Comparison of ENCODE assay signal across 23 cellular contexts in the genomic region with DNA sequence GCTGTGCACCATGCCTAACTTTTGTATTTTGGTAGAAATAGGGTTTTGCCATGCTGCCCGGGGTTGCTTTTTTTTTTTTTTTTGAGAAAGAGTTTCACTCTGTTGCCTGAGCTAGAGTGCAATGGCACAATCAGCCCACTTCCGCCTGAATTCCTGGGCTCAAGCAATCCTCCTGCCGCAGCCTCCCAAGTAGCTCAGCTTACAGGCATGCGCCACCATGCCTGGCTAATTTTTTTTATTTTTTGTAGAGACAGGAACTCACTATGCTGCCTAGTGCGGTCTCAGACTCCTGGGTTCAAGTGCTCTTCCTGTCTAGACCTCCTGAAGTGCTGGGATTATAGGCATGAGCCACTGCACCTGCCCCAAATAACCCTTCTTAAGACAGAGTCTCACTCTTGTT.
DNase-seq lines count a peak whose midpoint lies in the region; ATAC-seq and TF ChIP-seq lines count a peak whose summit lies in the region.
"Had no signal": no experiment of that assay in that cellular context is flagged by ENCODE, and none has a peak within 500 bp of the region (broad histone marks: within the 10 kb centered on the region; RNA-seq: fewer than 3 reads in every experiment).

No MANE protein-coding gene starts in this region.

- H3K9me3 Mint-ChIP-seq in activated naive CD4-positive, alpha-beta T cell treated with anti-CD3 and anti-CD28 coated beads, Interleukin-2, amount 10 ng/mL, durations not matched to agents 7 days and 5 days = no peaks in the 10 kb centered on the region
- H3K9me3 Mint-ChIP-seq in nephron progenitor cell = no peaks in the 10 kb centered on the region
- H3K9me3 Mint-ChIP-seq in stimulated activated naive B cell treated with anti-CD40 and anti-IgM and Interleukin-4, amounts not matched to agents 10 μg/mL and 1 μg/mL and 100 μg/mL, for 72 hours = no peaks in the 10 kb centered on the region
- H3K9me3 Mint-ChIP-seq: CD14-positive monocyte; CD4-positive, alpha-beta memory T cell; GM23338; H9; HFFc6 had no signal

- no peak for TF ChIP-seq CTCF in HCT116 (IDR thresholded peaks at IDR 0.05 in 2 of 3, conservative IDR thresholded peaks at IDR 0.05 in 1 of 3; ENCODE audit: borderline replicate concordance in 1 of 3, insufficient read depth in 1 of 3, low read depth in 2 of 3, low read length in 2 of 3)
- TF ChIP-seq CTCF in nephron progenitor cell (IDR thresholded peaks at IDR 0.05) = no peak

- H3K4me1 Mint-ChIP-seq in activated naive CD4-positive, alpha-beta T cell treated with anti-CD3 and anti-CD28 coated beads, Interleukin-2, amount 10 ng/mL, durations not matched to agents 7 days and 5 days = peaks cover 43% of the 10 kb centered on the region
- H3K4me1 Mint-ChIP-seq in nephron progenitor cell = peaks cover 72% of the 10 kb centered on the region
- H3K4me1 Mint-ChIP-seq in stimulated activated naive B cell treated with anti-CD40 and anti-IgM and Interleukin-4, amounts not matched to agents 10 μg/mL and 1 μg/mL and 100 μg/mL, for 72 hours = peaks cover 22 to 41% of the 10 kb centered on the region in 2 donors

- peak overlapping the region; percentile 33 for H3K27ac Mint-ChIP-seq in activated naive CD4-positive, alpha-beta T cell treated with anti-CD3 and anti-CD28 coated beads, Interleukin-2, amount 10 ng/mL, durations not matched to agents 7 days and 5 days
- H3K27ac Mint-ChIP-seq in nephron progenitor cell = peak overlapping the region; percentile 48
- H3K27ac Mint-ChIP-seq in stimulated activated naive B cell treated with anti-CD40 and anti-IgM and Interleukin-4, amounts not matched to agents 10 μg/mL and 1 μg/mL and 100 μg/mL, for 72 hours = peak overlapping the region; percentile 56
- H3K27ac Mint-ChIP-seq: GM23338, HFFc6 had no signal

- H3K27me3 Mint-ChIP-seq in activated naive CD4-positive, alpha-beta T cell treated with anti-CD3 and anti-CD28 coated beads, Interleukin-2, amount 10 ng/mL, durations not matched to agents 7 days and 5 days = no peaks in the 10 kb centered on the region
- no peaks in the 10 kb centered on the region for H3K27me3 Mint-ChIP-seq in nephron progenitor cell (ENCODE audit: low read depth, poor library complexity)
- no peaks in the 10 kb centered on the region for H3K27me3 Mint-ChIP-seq in stimulated activated naive B cell treated with anti-CD40 and anti-IgM and Interleukin-4, amounts not matched to agents 10 μg/mL and 1 μg/mL and 100 μg/mL, for 72 hours
- H3K27me3 Mint-ChIP-seq: CD4-positive, alpha-beta memory T cell had no signal

- no peak for DNase-seq in activated naive CD4-positive, alpha-beta T cell treated with anti-CD3 and anti-CD28 coated beads, Interleukin-2, amount 10 ng/mL, durations not matched to agents 7 days and 5 days
- DNase-seq in activated naive CD4-positive, alpha-beta T cell (lab: John Stamatoyannopoulos, UW) = no peak
- DNase-seq in HCT116 (ENCODE audit: low read depth, low spot score) (no peak), nephron progenitor cell (no peak)
- no peak for DNase-seq in stimulated activated naive B cell treated with anti-CD40 and anti-IgM and Interleukin-4, amounts not matched to agents 10 μg/mL and 1 μg/mL and 100 μg/mL, for 72 hours
- DNase-seq: 8988T; ACHN; AML-193; BE2C; Calu3; CD4-positive, alpha-beta memory T cell; COR-L47; DMS53; DMS79 treated with DMSO at 0.1 percent for 48 hours; GF-D8; H9; HFFc6 had no signal

- no peaks in the 10 kb centered on the region for H3K79me2 ChIP-seq in HCT116 (ENCODE audit: insufficient read depth, low read length)

- no peaks in the 10 kb centered on the region for H3K27me3 ChIP-seq in HCT116 (ENCODE audit: insufficient read depth, low read length)
- H3K27me3 ChIP-seq: BE2C; BLaER1 treated with 17β-estradiol and CSF1 and Interleukin-3, amounts not matched to agents 10 nM and 100 nM had no signal

- CTCF ChIA-PET in activated naive CD4-positive, alpha-beta T cell treated with anti-CD3 and anti-CD28 coated beads, Interleukin-2, amount 10 ng/mL, durations not matched to agents 7 days and 5 days (lab: Charles Lee) = interaction anchor here (1.4 kb wide), 1 partner anchor 44 kb away, joined by 3 read pairs; no protein-coding TSS in a partner anchor
- CTCF ChIA-PET in HCT116 (lab: Charles Lee) = interaction anchor here (0.7 kb wide), 1 partner anchor 85 kb away, joined by 3 read pairs; no protein-coding TSS in a partner anchor

- peaks cover 24 to 37% of the 10 kb centered on the region in 2 experiments for H3K4me1 ChIP-seq in HCT116 (ENCODE audit: control insufficient read depth in 1 of 2, insufficient read depth in 2 of 2, low read length in 2 of 2)
- H3K4me1 ChIP-seq: BE2C had no signal

- intact Hi-C loops in HCT116 (cut with micrococcal nuclease) = no loop called here

- no peak overlapping the region for H3K27ac ChIP-seq in HCT116 (ENCODE audit: low read depth, low read length)
- H3K27ac ChIP-seq: A549; BLaER1 treated with 17β-estradiol and CSF1 and Interleukin-3, amounts not matched to agents 10 nM and 100 nM had no signal

- H3K9ac ChIP-seq in HCT116 (ENCODE audit: low read length) = no peak overlapping the region
- H3K9ac ChIP-seq: BLaER1 treated with 17β-estradiol and CSF1 and Interleukin-3, amounts not matched to agents 10 nM and 100 nM had no signal

- TF ChIP-seq POLR2A in HCT116 (IDR thresholded peaks at IDR 0.05; ENCODE audit: borderline replicate concordance, extremely low read depth, insufficient read depth, insufficient read length) = no peak

- no peaks in the 10 kb centered on the region for H3K9me3 ChIP-seq in HCT116 (ENCODE audit: control insufficient read depth in 1 of 2, insufficient read depth in 1 of 2, low read depth in 1 of 2, low read length in 2 of 2)
- H3K9me3 ChIP-seq: A549; BE2C; BLaER1 treated with 17β-estradiol and CSF1 and Interleukin-3, amounts not matched to agents 10 nM and 100 nM had no signal

- no peaks in the 10 kb centered on the region for H3K36me3 ChIP-seq in HCT116 (ENCODE audit: control insufficient read depth in 1 of 2, insufficient read depth in 2 of 2, low read length in 2 of 2)
- H3K36me3 ChIP-seq: BE2C had no signal

- H3K4me3 Mint-ChIP-seq in activated naive CD4-positive, alpha-beta T cell treated with anti-CD3 and anti-CD28 coated beads, Interleukin-2, amount 10 ng/mL, durations not matched to agents 7 days and 5 days = no peak overlapping the region
- no peak overlapping the region for H3K4me3 Mint-ChIP-seq in nephron progenitor cell
- H3K4me3 Mint-ChIP-seq in stimulated activated naive B cell treated with anti-CD40 and anti-IgM and Interleukin-4, amounts not matched to agents 10 μg/mL and 1 μg/mL and 100 μg/mL, for 72 hours = no peak overlapping the region
- H3K4me3 Mint-ChIP-seq: CD14-positive monocyte; CD4-positive, alpha-beta memory T cell; GM23338; H9; HFFc6 had no signal

- ATAC-seq in HCT116 (no peak), HG03342 (IDR thresholded peaks at IDR 0.05; ENCODE audit: unreplicated experiment) (no peak), GM19035 (IDR thresholded peaks at IDR 0.05; ENCODE audit: unreplicated experiment) (no peak)
- ATAC-seq in stimulated activated naive B cell treated with anti-CD40 and anti-IgM and Interleukin-4, amounts not matched to agents 10 μg/mL and 1 μg/mL and 100 μg/mL, for 72 hours (replicated peaks) = no peak
- ATAC-seq: A549, GM23338 had no signal

- no TSS peak for BruUV-seq in HCT116 (replicated peaks; lab: Mats Ljungman, UMichigan)

- POLR2A ChIA-PET in HCT116 (lab: Charles Lee) = no interaction called here

- H3K4me3 ChIP-seq in HCT116 (replicated peaks in 1 of 2; ENCODE audit: low read depth in 1 of 2, low read length in 2 of 2) = no peak overlapping the region
- H3K4me3 ChIP-seq: A549; BLaER1 treated with 17β-estradiol and CSF1 and Interleukin-3, amounts not matched to agents 10 nM and 100 nM; GM23338 had no signal

- H2AFZ ChIP-seq in HCT116 (ENCODE audit: low read depth, low read length, poor library complexity, severe bottlenecking) = no peak overlapping the region
- H2AFZ ChIP-seq: GM23338 had no signal

- no peaks in the 10 kb centered on the region for H3K9me2 ChIP-seq in HCT116 (ENCODE audit: insufficient read depth)

- TF ChIP-seq RAD21 in HCT116 (IDR thresholded peaks at IDR 0.05; ENCODE audit: low read depth) = no peak

- H3K4me2 ChIP-seq in HCT116 (ENCODE audit: low read length) = peak overlapping the region; percentile 47
- H3K4me2 ChIP-seq: A549; BLaER1 treated with 17β-estradiol and CSF1 and Interleukin-3, amounts not matched to agents 10 nM and 100 nM; GM23338 had no signal

- peaks cover 12% of the 10 kb centered on the region for H3K36me3 Mint-ChIP-seq in activated naive CD4-positive, alpha-beta T cell treated with anti-CD3 and anti-CD28 coated beads, Interleukin-2, amount 10 ng/mL, durations not matched to agents 7 days and 5 days
- H3K36me3 Mint-ChIP-seq in nephron progenitor cell (ENCODE audit: low read depth) = peaks cover 22% of the 10 kb centered on the region
- peaks cover 2 to 6% of the 10 kb centered on the region in 2 donors for H3K36me3 Mint-ChIP-seq in stimulated activated naive B cell treated with anti-CD40 and anti-IgM and Interleukin-4, amounts not matched to agents 10 μg/mL and 1 μg/mL and 100 μg/mL, for 72 hours

- no peaks in the 10 kb centered on the region for H4K20me1 ChIP-seq in HCT116 (ENCODE audit: insufficient read depth)

- RAD21 ChIA-PET in HCT116 (lab: Charles Lee; ENCODE audit: low non-redundant PET in 1 of 2, low total read pairs in 2 of 2, uncharacterized antibody in 2 of 2, unreplicated experiment in 2 of 2) = no interaction called here

TF ChIP-seq in HCT116, 20 proteins besides CTCF, POLR2A, EP300 and RAD21 (continues in another document):
- TF ChIP-seq POLR2AphosphoS5 (IDR thresholded peaks at IDR 0.05; ENCODE audit: low read depth, low read length) = no peak
